In genomic region chr17:4310349-4311060, GRCh38 we compare ENCODE assay signal across 11 cellular contexts. TPM values are rescaled to one million over a fixed set of nuclear protein-coding genes. Genes with fewer than 3 reads are reported as not detected.
DNase-seq lines count a peak whose midpoint lies in the region; ATAC-seq and TF ChIP-seq lines count a peak whose summit lies in the region.
"Had no signal": no experiment of that assay in that cellular context is flagged by ENCODE, and none has a peak within 500 bp of the region (broad histone marks: within the 10 kb centered on the region; RNA-seq: fewer than 3 reads in every experiment).

No MANE protein-coding gene starts in this region.

- H3K27me3 Mint-ChIP-seq in natural killer cell (ENCODE audit: low read depth in 2 of 2) (no peaks in the 10 kb centered on the region), endodermal cell (ENCODE audit: insufficient read depth) (no peaks in the 10 kb centered on the region), memory B cell (no peaks in the 10 kb centered on the region)
- no peaks in the 10 kb centered on the region for H3K27me3 Mint-ChIP-seq in natural killer cell treated with Interleukin-12 subunit alpha and Interleukin-12 subunit beta and Interleukin-15 and Interleukin-18, amount 100 ng/mL, for 72 hours

- H3K4me3 Mint-ChIP-seq in natural killer cell (peak overlapping the region; percentile 14), endodermal cell (no peak overlapping the region), memory B cell (no peak overlapping the region)
- H3K4me3 Mint-ChIP-seq in natural killer cell treated with Interleukin-12 subunit alpha and Interleukin-12 subunit beta and Interleukin-15 and Interleukin-18, amount 100 ng/mL, for 72 hours: no peak overlapping the region

- H3K9me3 ChIP-seq in endodermal cell (ENCODE audit: control insufficient read depth, low read length) (peaks cover 35% of the 10 kb centered on the region), upper lobe of left lung (no peaks in the 10 kb centered on the region), esophagus squamous epithelium (no peaks in the 10 kb centered on the region)
- H3K9me3 ChIP-seq: BLaER1 had no signal

- H3K9me3 Mint-ChIP-seq in natural killer cell: no peaks in the 10 kb centered on the region
- H3K9me3 Mint-ChIP-seq in natural killer cell treated with Interleukin-12 subunit alpha and Interleukin-12 subunit beta and Interleukin-15 and Interleukin-18, amount 100 ng/mL, for 72 hours: no peaks in the 10 kb centered on the region
- H3K9me3 Mint-ChIP-seq in endodermal cell: peaks cover 17% of the 10 kb centered on the region
- no peaks in the 10 kb centered on the region for H3K9me3 Mint-ChIP-seq in memory B cell

- DNase-seq in natural killer cell (no peak), endodermal cell (no peak), memory B cell (ENCODE audit: low spot score in 2 of 2) (no peak), upper lobe of left lung (no peak), glomerular visceral epithelial cell (ENCODE audit: extremely low spot score) (no peak), esophagus squamous epithelium (lab: John Stamatoyannopoulos, UW) (no peak)
- no peak for DNase-seq in natural killer cell treated with Interleukin-12 subunit alpha and Interleukin-12 subunit beta and Interleukin-15 and Interleukin-18, amount 100 ng/mL, for 72 hours (ENCODE audit: low spot score)
- DNase-seq: activated CD4-positive, alpha-beta T cell treated with anti-CD3 and anti-CD28 coated beads for 4 hours; NCI-H1694 had no signal

- H3K27ac Mint-ChIP-seq in natural killer cell (peak overlapping the region in 1 of 2 donors; percentile 29), endodermal cell (peak overlapping the region; percentile 4), memory B cell (peak overlapping the region; percentile 82)
- H3K27ac Mint-ChIP-seq in natural killer cell treated with Interleukin-12 subunit alpha and Interleukin-12 subunit beta and Interleukin-15 and Interleukin-18, amount 100 ng/mL, for 72 hours: peak overlapping the region in 1 of 2 donors; percentile 26

- TF ChIP-seq POLR2A in upper lobe of left lung (IDR thresholded peaks at IDR 0.05) (no peak), esophagus squamous epithelium (IDR thresholded peaks at IDR 0.05) (no peak)

- no peak for TF ChIP-seq CTCF in natural killer cell (IDR thresholded peaks at IDR 0.05)
- TF ChIP-seq CTCF in endodermal cell (conservative IDR thresholded peaks at IDR 0.05): no peak
- TF ChIP-seq CTCF in upper lobe of left lung (IDR thresholded peaks at IDR 0.05): no peak
- TF ChIP-seq CTCF in esophagus squamous epithelium (IDR thresholded peaks at IDR 0.05): no peak

- no peak for ATAC-seq in natural killer cell
- ATAC-seq in natural killer cell treated with Interleukin-12 subunit alpha and Interleukin-12 subunit beta and Interleukin-15 and Interleukin-18, amount 100 ng/mL, for 72 hours: no peak
- ATAC-seq in memory B cell (ENCODE audit: low read depth): no peak
- ATAC-seq in upper lobe of left lung (ENCODE audit: low FRiP score in 2 of 2): no peak
- no peak for ATAC-seq in HG03432 (IDR thresholded peaks at IDR 0.05; ENCODE audit: unreplicated experiment)

- no peak overlapping the region for H3K4me3 ChIP-seq in endodermal cell (ENCODE audit: low read length)
- H3K4me3 ChIP-seq in upper lobe of left lung: no peak overlapping the region
- H3K4me3 ChIP-seq in esophagus squamous epithelium: no peak overlapping the region
- H3K4me3 ChIP-seq: BLaER1 had no signal

- H3K9ac ChIP-seq in endodermal cell (ENCODE audit: extremely low read depth, low read length, poor library complexity, severe bottlenecking): no peak overlapping the region
- H3K9ac ChIP-seq: BLaER1 had no signal

- H3K36me3 ChIP-seq in endodermal cell (ENCODE audit: control insufficient read depth, insufficient read depth, low read length): peaks cover 46% of the 10 kb centered on the region
- peaks cover 0 to 8% (median 3%) of the 10 kb centered on the region in 4 donors for H3K36me3 ChIP-seq in upper lobe of left lung
- H3K36me3 ChIP-seq in esophagus squamous epithelium: peaks cover 0 to 24% (median 0%) of the 10 kb centered on the region in 3 donors

- TF ChIP-seq EP300 in upper lobe of left lung (IDR thresholded peaks at IDR 0.05): no peak

- WGBS in endodermal cell (ENCODE audit: insufficient coverage in 1 of 2, insufficient read length in 1 of 2), 2 experiments: 96% methylated on average over 5 to 6 of the region's 6 CpGs
- 50 to 55% methylated on average over 6 of the region's 6 CpGs for WGBS in upper lobe of left lung, 2 donors
- 47 to 65% methylated on average over 6 of the region's 6 CpGs for WGBS in esophagus squamous epithelium, 2 donors

- H3K27me3 ChIP-seq in endodermal cell (ENCODE audit: control insufficient read depth, insufficient read depth, low read length, poor library complexity, severe bottlenecking) (no peaks in the 10 kb centered on the region), upper lobe of left lung (no peaks in the 10 kb centered on the region), esophagus squamous epithelium (no peaks in the 10 kb centered on the region)
- H3K27me3 ChIP-seq: BLaER1 had no signal

- H3K4me1 Mint-ChIP-seq in natural killer cell (peaks cover 62 to 72% of the 10 kb centered on the region in 2 donors), endodermal cell (peaks cover 22% of the 10 kb centered on the region), memory B cell (peaks cover 55% of the 10 kb centered on the region)
- H3K4me1 Mint-ChIP-seq in natural killer cell treated with Interleukin-12 subunit alpha and Interleukin-12 subunit beta and Interleukin-15 and Interleukin-18, amount 100 ng/mL, for 72 hours (ENCODE audit: low read depth in 2 of 2): peaks cover 53 to 55% of the 10 kb centered on the region in 2 donors

- H3K4me1 ChIP-seq in endodermal cell (ENCODE audit: control insufficient read depth, insufficient read depth, low read length) (peaks cover 2% of the 10 kb centered on the region), upper lobe of left lung (peaks cover 32 to 42% (median 37%) of the 10 kb centered on the region in 4 donors), esophagus squamous epithelium (peaks cover 0 to 70% (median 20%) of the 10 kb centered on the region in 3 donors)

- H3K27ac ChIP-seq in endodermal cell (ENCODE audit: low read depth, low read length) (no peak overlapping the region), upper lobe of left lung (peak overlapping the region in 3 of 4 donors; percentile 11 to 42 (median 18)), esophagus squamous epithelium (peak overlapping the region in 1 of 4 donors; percentile 16)
- H3K27ac ChIP-seq: BLaER1 had no signal

- intact Hi-C loops in natural killer cell (cut with micrococcal nuclease): no loop called here
- intact Hi-C loops in esophagus squamous epithelium (cut with DNase I): no loop called here

- no peaks in the 10 kb centered on the region for H3K36me3 Mint-ChIP-seq in natural killer cell
- H3K36me3 Mint-ChIP-seq in natural killer cell treated with Interleukin-12 subunit alpha and Interleukin-12 subunit beta and Interleukin-15 and Interleukin-18, amount 100 ng/mL, for 72 hours: no peaks in the 10 kb centered on the region
- peaks cover 57% of the 10 kb centered on the region for H3K36me3 Mint-ChIP-seq in endodermal cell (ENCODE audit: low read depth)
- peaks cover 10% of the 10 kb centered on the region for H3K36me3 Mint-ChIP-seq in memory B cell

RNA-seq across cellular contexts. Expression of gene ANKFY1, which starts 46.7 kb away (rescaled TPM):
- total RNA-seq in natural killer cell: 10 to 100 TPM; 58.4 to 72.4 (median 68.8) TPM
- 100 to 1,000 TPM in 1 of 2 donors, 10 to 100 TPM in 1; 67.6 to 107 TPM for total RNA-seq in natural killer cell treated with Interleukin-12 subunit alpha and Interleukin-12 subunit beta and Interleukin-15 and Interleukin-18, amount 100 ng/mL, for 72 hours
- 10 to 100 TPM; 48.0 to 62.4 TPM for total RNA-seq in endodermal cell
- 42.5 TPM for polyA plus RNA-seq in endodermal cell (2013, experiment 1 of 2)
- polyA plus RNA-seq in endodermal cell (2013, experiment 2 of 2): 40.5 TPM
- total RNA-seq in upper lobe of left lung: 10 to 100 TPM; 58.7 to 92.2 (median 60.9) TPM
- 10 to 100 TPM; 21.0 to 34.7 (median 26.4) TPM for total RNA-seq in esophagus squamous epithelium

RNA-seq across cellular contexts. Expression of gene UBE2G1, which starts 56.0 kb away (rescaled TPM):
- total RNA-seq in natural killer cell (10 to 100 TPM; 58.2 to 76.4 (median 64.7) TPM), endodermal cell (100 to 1,000 TPM in 1 of 2 donors, 10 to 100 TPM in 1; 85.5 to 104 TPM), upper lobe of left lung (10 to 100 TPM; 24.5 to 45.8 (median 35.8) TPM), esophagus squamous epithelium (10 to 100 TPM; 52.5 to 88.2 (median 73.5) TPM)
- 10 to 100 TPM; 55.3 to 82.5 TPM for total RNA-seq in natural killer cell treated with Interleukin-12 subunit alpha and Interleukin-12 subunit beta and Interleukin-15 and Interleukin-18, amount 100 ng/mL, for 72 hours
- polyA plus RNA-seq in endodermal cell (2013, experiment 1 of 2): 79.2 TPM
- 71.8 TPM for polyA plus RNA-seq in endodermal cell (2013, experiment 2 of 2)
